In genomic region chr3:12752803-12753202, GRCh38 we compare ENCODE assay signal across 18 cellular contexts. TPM values are rescaled to one million over a fixed set of nuclear protein-coding genes. Genes with fewer than 3 reads are reported as not detected.
DNase-seq lines count a peak whose midpoint lies in the region; ATAC-seq, FAIRE-seq and TF ChIP-seq lines count a peak whose summit lies in the region.
"Had no signal": no experiment of that assay in that cellular context is flagged by ENCODE, and none has a peak within 500 bp of the region (broad histone marks: within the 10 kb centered on the region; RNA-seq: fewer than 3 reads in every experiment).

No MANE protein-coding gene starts in this region.

- TF ChIP-seq CTCF in IMR-90 (conservative IDR thresholded peaks at IDR 0.05; ENCODE audit: low read depth, low read length) (no peak), bronchial epithelial cell (IDR thresholded peaks at IDR 0.05; ENCODE audit: insufficient read depth, low read length, severe bottlenecking) (no peak), A673 (conservative IDR thresholded peaks at IDR 0.05; ENCODE audit: low read depth, low read length) (no peak)

- H4K20me1 ChIP-seq in IMR-90 (ENCODE audit: insufficient read depth, low read length) = no peaks in the 10 kb centered on the region

- no peak for FAIRE-seq in bronchial epithelial cell (lab: Jason Lieb, UNC)

- H3K79me1 ChIP-seq in IMR-90 (ENCODE audit: low read depth in 1 of 2, low read length in 2 of 2) = no peaks in the 10 kb centered on the region

- 0 out of 2 replicates have a peak overlapping the region, but pooled peaks have one; percentile 2 for H2AK5ac ChIP-seq in IMR-90 (ENCODE audit: low read depth, low read length)

- no peak for DNase-seq in activated naive CD8-positive, alpha-beta T cell treated with anti-CD3 and anti-CD28 coated beads, Interleukin-2, amount 50 U/mL, for 24 hours
- DNase-seq in activated naive CD8-positive, alpha-beta T cell treated with anti-CD3 and anti-CD28 coated beads for 36 hours = no peak
- DNase-seq in IMR-90 = peak; percentile 24
- DNase-seq in bronchial epithelial cell (ENCODE audit: low read depth) = peak; percentile 40
- DNase-seq in LoVo (ENCODE audit: low spot score) = no peak
- DNase-seq in NCI-H2196 treated with DMSO at 0.1 percent for 48 hours (lab: John Stamatoyannopoulos, UW; ENCODE audit: unreplicated experiment) = no peak
- DNase-seq in A673 (ENCODE audit: low spot score) = no peak
- DNase-seq: activated CD4-positive, alpha-beta T cell treated with anti-CD3 and anti-CD28 coated beads, Interleukin-2, amount 50 U/mL, for 48 hours; colonic mucosa; H7; hippocampal formation; left cardiac atrium; NCI-H1417 had no signal

- no peak overlapping the region for H2AFZ ChIP-seq in IMR-90 (replicated peaks; ENCODE audit: low read length, poor library complexity)

- no peak for TF ChIP-seq RAD21 in IMR-90 (IDR thresholded peaks at IDR 0.05; ENCODE audit: low read length)

- CTCF ChIA-PET in IMR-90 (lab: Yijun Ruan, JAX) = no interaction called here
- CTCF ChIA-PET in A673 (lab: Charles Lee) = interaction anchor here (0.7 kb wide), 1 partner anchor 17 kb away, joined by 3 read pairs; no protein-coding TSS in a partner anchor

- no CpG with 5 or more reads among the region's 2 CpGs for WGBS in IMR-90 (ENCODE audit: extremely low coverage in 2 of 2, insufficient read length in 1 of 2), 2 experiments

- H3K4me3 ChIP-seq in IMR-90 (ENCODE audit: insufficient read depth, low read depth, low read length) (no peak overlapping the region), bronchial epithelial cell (ENCODE audit: low read depth, low read length) (no peak overlapping the region), A673 (ENCODE audit: low read depth, low read length, poor library complexity, severe bottlenecking) (no peak overlapping the region)
- H3K4me3 ChIP-seq: colonic mucosa, SK-N-MC, suprapubic skin had no signal

- H3K36me3 ChIP-seq in IMR-90 (ENCODE audit: control insufficient read depth, insufficient read depth, low read length) (no peaks in the 10 kb centered on the region), bronchial epithelial cell (ENCODE audit: control insufficient read depth, insufficient read depth, low read length) (peaks cover 16% of the 10 kb centered on the region), A673 (ENCODE audit: insufficient read depth, low read length, poor library complexity, severe bottlenecking) (no peaks in the 10 kb centered on the region)
- H3K36me3 ChIP-seq: colonic mucosa, suprapubic skin had no signal

- H3K27ac Mint-ChIP-seq in activated naive CD8-positive, alpha-beta T cell treated with anti-CD3 and anti-CD28 coated beads, Interleukin-2, amount 50 U/mL, for 24 hours = no peak overlapping the region
- no peak overlapping the region for H3K27ac Mint-ChIP-seq in activated naive CD8-positive, alpha-beta T cell treated with anti-CD3 and anti-CD28 coated beads for 36 hours
- H3K27ac Mint-ChIP-seq in stimulated activated memory B cell treated with anti-CD40 and anti-IgM and Interleukin-4, amounts not matched to agents 10 μg/mL and 1 μg/mL and 100 μg/mL, for 72 hours = no peak overlapping the region

- peak overlapping the region; percentile 90 for H2AK9ac ChIP-seq in IMR-90 (replicated peaks; ENCODE audit: low read depth, low read length, poor library complexity)

- dilution Hi-C loops in IMR-90 (cut with HindIII; ENCODE audit: low sequenced_read_pairs, unreplicated experiment) = no loop called here

- no peak overlapping the region for H3K14ac ChIP-seq in IMR-90 (replicated peaks; ENCODE audit: low read depth, low read length)

- H3K4me2 ChIP-seq in IMR-90 (ENCODE audit: low read depth, low read length) = no peak overlapping the region

- H4K5ac ChIP-seq in IMR-90 (ENCODE audit: low read depth, low read length) = no peak overlapping the region

- H3K56ac ChIP-seq in IMR-90 (ENCODE audit: extremely low read depth, insufficient read depth, low read length) = no peak overlapping the region

- peaks cover 10% of the 10 kb centered on the region for H3K9me1 ChIP-seq in IMR-90 (ENCODE audit: insufficient read depth, low read length)

- H3K4me1 ChIP-seq in IMR-90 (ENCODE audit: control insufficient read depth, insufficient read depth, low read length) (peaks cover 9% of the 10 kb centered on the region), A673 (ENCODE audit: insufficient read depth, low read length, poor library complexity, severe bottlenecking) (no peaks in the 10 kb centered on the region)
- H3K4me1 ChIP-seq: colonic mucosa had no signal

- in situ Hi-C loops in IMR-90 (cut with MboI; ENCODE audit: low sequenced_read_pairs) = no loop called here

- no peak for TF ChIP-seq POLR2A in IMR-90 (IDR thresholded peaks at IDR 0.05; ENCODE audit: low read depth, low read length)

- H3K27me3 ChIP-seq in IMR-90 (ENCODE audit: control insufficient read depth, insufficient read depth, low read length) (no peaks in the 10 kb centered on the region), bronchial epithelial cell (ENCODE audit: control insufficient read depth, insufficient read depth, low read length) (no peaks in the 10 kb centered on the region), A673 (replicated peaks; ENCODE audit: insufficient read depth, low read depth, low read length, poor library complexity) (no peaks in the 10 kb centered on the region)
- H3K27me3 ChIP-seq: colonic mucosa, suprapubic skin had no signal

- no peak overlapping the region for H2BK20ac ChIP-seq in IMR-90 (ENCODE audit: low read depth, low read length)

- H3K23ac ChIP-seq in IMR-90 (ENCODE audit: low read depth, low read length) = no peak overlapping the region

- no peak overlapping the region for H4K91ac ChIP-seq in IMR-90 (ENCODE audit: insufficient read depth, low read depth, low read length)

- H3K36me3 Mint-ChIP-seq in activated naive CD8-positive, alpha-beta T cell treated with anti-CD3 and anti-CD28 coated beads, Interleukin-2, amount 50 U/mL, for 24 hours (ENCODE audit: low read depth) = no peaks in the 10 kb centered on the region
- no peaks in the 10 kb centered on the region for H3K36me3 Mint-ChIP-seq in activated naive CD8-positive, alpha-beta T cell treated with anti-CD3 and anti-CD28 coated beads for 36 hours
- H3K36me3 Mint-ChIP-seq in stimulated activated memory B cell treated with anti-CD40 and anti-IgM and Interleukin-4, amounts not matched to agents 10 μg/mL and 1 μg/mL and 100 μg/mL, for 72 hours = no peaks in the 10 kb centered on the region
- H3K36me3 Mint-ChIP-seq: IgD-negative memory B cell had no signal

- no peak overlapping the region for H2BK15ac ChIP-seq in IMR-90 (ENCODE audit: low read depth, low read length)

- intact Hi-C loops in IMR-90 (cut with micrococcal nuclease) = no loop called here
- intact Hi-C loops in A673 (cut with micrococcal nuclease; ENCODE audit: unreplicated experiment) = no loop called here

- no peak overlapping the region for H2BK5ac ChIP-seq in IMR-90 (ENCODE audit: low read depth, low read length, poor library complexity, severe bottlenecking)

- H3K9me3 ChIP-seq in IMR-90 (ENCODE audit: control insufficient read depth, insufficient read depth, low read length) (no peaks in the 10 kb centered on the region), A673 (ENCODE audit: low read depth, low read length, poor library complexity, severe bottlenecking) (no peaks in the 10 kb centered on the region)
- H3K9me3 ChIP-seq: colonic mucosa, suprapubic skin had no signal

- H3K27ac ChIP-seq in IMR-90 (ENCODE audit: insufficient read depth, low read length) = no peak overlapping the region
- H3K27ac ChIP-seq in A673 (ENCODE audit: low read depth, low read length, poor library complexity, severe bottlenecking) = no peak overlapping the region
- H3K27ac ChIP-seq: colonic mucosa, SK-N-MC had no signal

- no peak overlapping the region for H4K8ac ChIP-seq in IMR-90 (ENCODE audit: low read depth in 2 of 2, low read length in 2 of 2)

- no peak overlapping the region for H3K18ac ChIP-seq in IMR-90 (ENCODE audit: low read depth, low read length)

- ATAC-seq in activated naive CD8-positive, alpha-beta T cell treated with anti-CD3 and anti-CD28 coated beads, Interleukin-2, amount 50 U/mL, for 24 hours = peak; percentile 71
- ATAC-seq in IMR-90 (ENCODE audit: low read depth) = no peak; the same call in 1 of the 2 replicates
- peak; percentile 14 for ATAC-seq in stimulated activated memory B cell treated with anti-CD40 and anti-IgM and Interleukin-4, amounts not matched to agents 10 μg/mL and 1 μg/mL and 100 μg/mL, for 72 hours

- H3K4ac ChIP-seq in IMR-90 (ENCODE audit: low read depth, low read length) = peak overlapping the region; percentile 15

- peaks cover 10% of the 10 kb centered on the region for H3K27me3 Mint-ChIP-seq in activated naive CD8-positive, alpha-beta T cell treated with anti-CD3 and anti-CD28 coated beads, Interleukin-2, amount 50 U/mL, for 24 hours
- H3K27me3 Mint-ChIP-seq in activated naive CD8-positive, alpha-beta T cell treated with anti-CD3 and anti-CD28 coated beads for 36 hours = peaks cover 10% of the 10 kb centered on the region
- H3K27me3 Mint-ChIP-seq in stimulated activated memory B cell treated with anti-CD40 and anti-IgM and Interleukin-4, amounts not matched to agents 10 μg/mL and 1 μg/mL and 100 μg/mL, for 72 hours = peaks cover 33% of the 10 kb centered on the region

- POLR2A ChIA-PET in IMR-90 (lab: Charles Lee; ENCODE audit: unreplicated experiment) = no interaction called here
- POLR2A ChIA-PET in A673 (lab: Charles Lee; ENCODE audit: low non-redundant PET) = no interaction called here

- BruUV-seq in IMR-90 (replicated peaks; lab: Mats Ljungman, UMichigan) = no TSS peak
- no TSS peak for BruUV-seq in A673 (replicated peaks; lab: Mats Ljungman, UMichigan)

- H3K9me3 Mint-ChIP-seq in activated naive CD8-positive, alpha-beta T cell treated with anti-CD3 and anti-CD28 coated beads, Interleukin-2, amount 50 U/mL, for 24 hours = no peaks in the 10 kb centered on the region
- no peaks in the 10 kb centered on the region for H3K9me3 Mint-ChIP-seq in activated naive CD8-positive, alpha-beta T cell treated with anti-CD3 and anti-CD28 coated beads for 36 hours
- peaks cover 2% of the 10 kb centered on the region for H3K9me3 Mint-ChIP-seq in stimulated activated memory B cell treated with anti-CD40 and anti-IgM and Interleukin-4, amounts not matched to agents 10 μg/mL and 1 μg/mL and 100 μg/mL, for 72 hours
- H3K9me3 Mint-ChIP-seq: IgD-negative memory B cell had no signal

- H3K4me3 Mint-ChIP-seq in activated naive CD8-positive, alpha-beta T cell treated with anti-CD3 and anti-CD28 coated beads, Interleukin-2, amount 50 U/mL, for 24 hours = no peak overlapping the region
- H3K4me3 Mint-ChIP-seq in activated naive CD8-positive, alpha-beta T cell treated with anti-CD3 and anti-CD28 coated beads for 36 hours = no peak overlapping the region
- H3K4me3 Mint-ChIP-seq in stimulated activated memory B cell treated with anti-CD40 and anti-IgM and Interleukin-4, amounts not matched to agents 10 μg/mL and 1 μg/mL and 100 μg/mL, for 72 hours = no peak overlapping the region
- H3K4me3 Mint-ChIP-seq: IgD-negative memory B cell had no signal

- H3K4me1 Mint-ChIP-seq in activated naive CD8-positive, alpha-beta T cell treated with anti-CD3 and anti-CD28 coated beads, Interleukin-2, amount 50 U/mL, for 24 hours = peaks cover 48% of the 10 kb centered on the region
- peaks cover 10% of the 10 kb centered on the region for H3K4me1 Mint-ChIP-seq in activated naive CD8-positive, alpha-beta T cell treated with anti-CD3 and anti-CD28 coated beads for 36 hours
- H3K4me1 Mint-ChIP-seq in stimulated activated memory B cell treated with anti-CD40 and anti-IgM and Interleukin-4, amounts not matched to agents 10 μg/mL and 1 μg/mL and 100 μg/mL, for 72 hours = peaks cover 50% of the 10 kb centered on the region

- H3K9ac ChIP-seq in IMR-90 (ENCODE audit: low read depth, low read length) = no peak overlapping the region

- H2BK120ac ChIP-seq in IMR-90 (ENCODE audit: low read depth, low read length) = no peak overlapping the region

RNA-seq across cellular contexts. Expression of gene TMEM40, which starts 6.3 kb away (rescaled TPM):
- total RNA-seq in activated naive CD8-positive, alpha-beta T cell treated with anti-CD3 and anti-CD28 coated beads for 36 hours = not detected
- total RNA-seq in IMR-90 (2012; rRNA removed) = not detected in 2 replicates
- 0.27 and 0.29 TPM in 2 replicates for polyA plus RNA-seq in IMR-90 (2012; rRNA removed)
- 0.14 and 0.24 TPM in 2 replicates for polyA plus RNA-seq in IMR-90 (2012; cell fraction: cytosol; rRNA removed)
- polyA plus RNA-seq in IMR-90 (2012; cell fraction: nucleus; rRNA removed; ENCODE audit: low replicate concordance) = 0.13 and 0.24 TPM in 2 replicates
- total RNA-seq in bronchial epithelial cell = 19.0 and 43.8 TPM in 2 replicates
- not detected in 2 replicates for total RNA-seq in A673 (2021)
- total RNA-seq: colonic mucosa, H7, posterior vena cava had no signal

RNA-seq across cellular contexts. Expression of gene CAND2, which starts 43.7 kb away (rescaled TPM):
- total RNA-seq in activated naive CD8-positive, alpha-beta T cell treated with anti-CD3 and anti-CD28 coated beads for 36 hours = 1 to 10 TPM; 2.4 to 2.6 TPM
- total RNA-seq in IMR-90 (2012; rRNA removed) (2.5 and 2.9 TPM in 2 replicates), bronchial epithelial cell (0.77 and 1.3 TPM in 2 replicates), A673 (2021) (7.6 and 8.2 TPM in 2 replicates)
- 4.9 and 5.7 TPM in 2 replicates for polyA plus RNA-seq in IMR-90 (2012; rRNA removed)
- 4.3 and 7.4 TPM in 2 replicates for polyA plus RNA-seq in IMR-90 (2012; cell fraction: cytosol; rRNA removed)
- 11.5 and 21.5 TPM in 2 replicates for polyA plus RNA-seq in IMR-90 (2012; cell fraction: nucleus; rRNA removed; ENCODE audit: low replicate concordance)

Comparison
In these comparisons a context has a peak if more than half of its experiments do, and no peak if none do; other contexts are left out.
1. DNase-seq: peak in IMR-90 (single experiment) and bronchial epithelial cell (single experiment); none in activated naive CD8-positive, alpha-beta T cell treated with anti-CD3 and anti-CD28 coated beads, Interleukin-2, amount 50 U/mL, for 24 hours (single experiment), activated naive CD8-positive, alpha-beta T cell treated with anti-CD3 and anti-CD28 coated beads for 36 hours (single experiment), LoVo (single experiment), NCI-H2196 treated with DMSO at 0.1 percent for 48 hours (single experiment) and A673 (single experiment).
2. RNA of gene TMEM40, which starts 6.3 kb away (total RNA-seq): 19.0 to 43.8 TPM in bronchial epithelial cell; not detected in activated naive CD8-positive, alpha-beta T cell treated with anti-CD3 and anti-CD28 coated beads for 36 hours, not detected in IMR-90 and not detected in A673; every median in the first group is over 10 times any median in the second.